21 cellular contexts compared by ENCODE assay signal in the genomic region with DNA sequence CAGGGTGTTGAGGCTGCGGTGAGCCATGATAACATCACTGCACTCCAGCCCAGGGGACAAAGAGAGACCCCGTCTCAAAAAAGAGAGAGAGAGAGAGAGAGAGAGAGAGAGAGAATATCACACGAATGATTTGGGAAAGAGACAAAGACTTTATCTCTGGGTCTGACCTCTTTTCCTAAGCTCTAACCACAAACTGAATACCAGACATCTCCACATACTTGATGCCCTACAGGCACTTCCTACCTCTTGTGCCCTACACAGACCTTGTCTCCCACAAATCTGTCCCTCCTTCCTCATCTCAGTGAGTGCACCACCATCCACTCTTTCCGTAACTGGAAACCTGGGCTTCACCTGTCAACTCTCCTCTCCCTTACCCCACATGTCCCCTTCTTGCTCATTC.
"Had no signal": no experiment of that assay in that cellular context is flagged by ENCODE, and none has a peak within 500 bp of the region (broad histone marks: within the 10 kb centered on the region; RNA-seq: fewer than 3 reads in every experiment).

No MANE protein-coding gene starts in this region.

- H3K9me3 ChIP-seq: breast epithelium had no signal

- H3K27me3 ChIP-seq: breast epithelium had no signal

- H3K27me3 Mint-ChIP-seq: activated B cell treated with CpG ODN at 0.5 μM for 24 hours; activated CD4-positive, alpha-beta memory T cell treated with anti-CD3 and anti-CD28 coated beads, Interleukin-2, amount 10 ng/mL, durations not matched to agents 7 days and 5 days; activated CD4-positive, alpha-beta T cell treated with anti-CD3 and anti-CD28 coated beads, Interleukin-2, amount 10 ng/mL, durations not matched to agents 24 days and 14 days had no signal

- H3K4me1 ChIP-seq: breast epithelium had no signal

- H3K27ac ChIP-seq: breast epithelium, RWPE1 had no signal

- H3K9me3 Mint-ChIP-seq: activated B cell treated with CpG ODN at 0.5 μM for 24 hours; activated CD4-positive, alpha-beta memory T cell treated with anti-CD3 and anti-CD28 coated beads, Interleukin-2, amount 10 ng/mL, durations not matched to agents 7 days and 5 days; activated CD4-positive, alpha-beta T cell treated with anti-CD3 and anti-CD28 coated beads, Interleukin-2, amount 10 ng/mL, durations not matched to agents 24 days and 14 days; activated T-cell treated with anti-CD3 and anti-CD28 coated beads, Interleukin-2, amount 50 U/mL, for 72 hours; T-helper 1 cell treated with Interleukin-12 subunit alpha and Interleukin-12 subunit beta and Interleukin-4 antibody, amounts not matched to agents 30 μg/mL and 1 μg/mL, for 36 hours had no signal

- H3K4me3 Mint-ChIP-seq: activated B cell treated with CpG ODN at 0.5 μM for 24 hours; activated CD4-positive, alpha-beta memory T cell treated with anti-CD3 and anti-CD28 coated beads, Interleukin-2, amount 10 ng/mL, durations not matched to agents 7 days and 5 days; activated CD4-positive, alpha-beta T cell treated with anti-CD3 and anti-CD28 coated beads, Interleukin-2, amount 10 ng/mL, durations not matched to agents 24 days and 14 days; activated T-cell treated with anti-CD3 and anti-CD28 coated beads, Interleukin-2, amount 50 U/mL, for 72 hours; T-helper 1 cell treated with Interleukin-12 subunit alpha and Interleukin-12 subunit beta and Interleukin-4 antibody, amounts not matched to agents 30 μg/mL and 1 μg/mL, for 36 hours had no signal

- H3K4me3 ChIP-seq: breast epithelium had no signal

- H3K4me1 Mint-ChIP-seq: activated B cell treated with CpG ODN at 0.5 μM for 24 hours; activated CD4-positive, alpha-beta memory T cell treated with anti-CD3 and anti-CD28 coated beads, Interleukin-2, amount 10 ng/mL, durations not matched to agents 7 days and 5 days; activated CD4-positive, alpha-beta T cell treated with anti-CD3 and anti-CD28 coated beads, Interleukin-2, amount 10 ng/mL, durations not matched to agents 24 days and 14 days had no signal

- DNase-seq: activated B cell treated with CpG ODN at 0.5 μM for 24 hours; activated CD4-positive, alpha-beta memory T cell treated with anti-CD3 and anti-CD28 coated beads, Interleukin-2, amount 10 ng/mL, durations not matched to agents 7 days and 5 days; activated CD4-positive, alpha-beta T cell treated with anti-CD3 and anti-CD28 coated beads for 1 hour; activated CD4-positive, alpha-beta T cell treated with anti-CD3 and anti-CD28 coated beads, Interleukin-2, amount 10 ng/mL, durations not matched to agents 24 days and 14 days; activated naive CD4-positive, alpha-beta T cell treated with anti-CD3 and anti-CD28 coated beads, Interleukin-2, amount 50 U/mL, for 16 hours; activated T-cell treated with anti-CD3 and anti-CD28 coated beads, Interleukin-2, amount 50 U/mL, for 72 hours; anterior cingulate cortex; caudate nucleus; MM.1S; NCI-H1105 treated with DMSO at 0.1 percent for 48 hours; NCI-H146; NCI-H187 treated with DMSO at 0.1 percent for 48 hours; NCI-H2081 treated with DMSO at 0.1 percent for 48 hours; NCI-H2171; NCI-H2227 treated with DMSO at 0.1 percent for 48 hours; NCI-H526; NCI-H774; Right ventricle myocardium superior had no signal

- H3K27ac Mint-ChIP-seq: activated B cell treated with CpG ODN at 0.5 μM for 24 hours; activated CD4-positive, alpha-beta memory T cell treated with anti-CD3 and anti-CD28 coated beads, Interleukin-2, amount 10 ng/mL, durations not matched to agents 7 days and 5 days; activated CD4-positive, alpha-beta T cell treated with anti-CD3 and anti-CD28 coated beads, Interleukin-2, amount 10 ng/mL, durations not matched to agents 24 days and 14 days; activated T-cell treated with anti-CD3 and anti-CD28 coated beads, Interleukin-2, amount 50 U/mL, for 72 hours; T-helper 1 cell treated with Interleukin-12 subunit alpha and Interleukin-12 subunit beta and Interleukin-4 antibody, amounts not matched to agents 30 μg/mL and 1 μg/mL, for 36 hours had no signal

- ATAC-seq: activated T-cell treated with anti-CD3 and anti-CD28 coated beads, Interleukin-2, amount 50 U/mL, for 72 hours had no signal
